In genomic region chr9:77176106-77176505, GRCh38 we compare ENCODE assay signal across 1 cellular context.
TF ChIP-seq lines count a peak whose summit lies in the region.

No MANE protein-coding gene starts in this region.

TF ChIP-seq in K562, 482 proteins besides CTCF, POLR2A, EP300 and RAD21:
- TF ChIP-seq ZFPM2 (CRISPR knock-in tag; IDR thresholded peaks at IDR 0.05) (no peak), MTA2 (IDR thresholded peaks at IDR 0.05; ENCODE audit: low read depth) (no peak), ASH1L (IDR thresholded peaks at IDR 0.05; ENCODE audit: borderline replicate concordance, low read depth, partially characterized antibody) (no peak), ARNT (IDR thresholded peaks at IDR 0.05) (no peak), HMGN3 (IDR thresholded peaks at IDR 0.05; ENCODE audit: borderline replicate concordance, extremely low read depth, insufficient read length, low read depth, low read length) (no peak), MTF1 (CRISPR knock-in tag; IDR thresholded peaks at IDR 0.05; ENCODE audit: borderline replicate concordance) (no peak), XRCC3 (IDR thresholded peaks at IDR 0.05) (no peak), FOSL1 (tag; conservative IDR thresholded peaks at IDR 0.05) (no peak), SREBF1 (IDR thresholded peaks at IDR 0.05; ENCODE audit: borderline replicate concordance, low read depth, low read length) (no peak), WHSC1 (IDR thresholded peaks at IDR 0.05; ENCODE audit: low read length) (no peak), FIP1L1 (IDR thresholded peaks at IDR 0.05; ENCODE audit: low read depth, low read length, poor library complexity, severe bottlenecking) (no peak), HOMEZ (CRISPR knock-in tag; IDR thresholded peaks at IDR 0.05) (no peak), CHD4 (IDR thresholded peaks at IDR 0.05; ENCODE audit: insufficient read depth, insufficient replicate concordance, low read depth, low read length, poor library complexity, severe bottlenecking) (no peak), SIX5 (IDR thresholded peaks at IDR 0.05; ENCODE audit: borderline replicate concordance in 1 of 2, insufficient read depth in 1 of 2, low read depth in 1 of 2, low read length in 2 of 2) (no peak), CREB3L1 (IDR thresholded peaks at IDR 0.05; ENCODE audit: borderline replicate concordance, low read depth) (no peak)
- TF ChIP-seq, protein P1, sequence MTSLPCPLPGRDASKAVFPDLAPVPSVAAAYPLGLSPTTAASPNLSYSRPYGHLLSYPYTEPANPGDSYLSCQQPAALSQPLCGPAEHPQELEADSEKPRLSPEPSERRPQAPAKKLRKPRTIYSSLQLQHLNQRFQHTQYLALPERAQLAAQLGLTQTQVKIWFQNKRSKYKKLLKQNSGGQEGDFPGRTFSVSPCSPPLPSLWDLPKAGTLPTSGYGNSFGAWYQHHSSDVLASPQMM (CRISPR knock-in tag; IDR thresholded peaks at IDR 0.05) = no peak
- TF ChIP-seq, protein P2, sequence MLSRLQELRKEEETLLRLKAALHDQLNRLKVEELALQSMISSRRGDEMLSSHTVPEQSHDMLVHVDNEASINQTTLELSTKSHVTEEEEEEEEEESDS (CRISPR knock-in tag; IDR thresholded peaks at IDR 0.05) = no peak
